In the genomic region with DNA sequence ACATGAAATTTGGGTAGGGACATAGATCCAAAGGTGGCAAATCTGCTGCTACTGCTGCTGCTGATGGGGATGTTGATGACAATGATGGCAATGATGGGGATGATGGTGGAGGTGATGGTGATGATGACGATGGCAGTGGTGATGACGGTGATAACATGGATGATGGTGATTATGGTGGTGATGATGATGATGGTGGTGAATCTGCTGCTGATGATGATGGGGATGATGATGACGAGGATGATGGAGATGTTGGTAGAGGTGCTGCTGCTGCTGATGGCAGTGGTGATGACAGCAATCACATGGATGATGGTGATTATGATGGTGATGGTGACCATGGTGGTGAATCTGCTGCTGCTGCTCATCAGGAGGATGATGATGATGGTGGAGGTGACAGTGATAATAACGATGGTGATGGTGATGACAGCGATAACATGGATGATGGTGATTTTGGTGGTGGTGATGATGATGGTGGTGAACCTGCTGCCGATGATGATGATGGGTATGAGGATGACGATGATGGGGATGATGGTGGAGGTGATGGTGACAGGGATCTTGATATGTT, we compare ENCODE assay signal across 24 cellular contexts.
"Had no signal": no experiment of that assay in that cellular context is flagged by ENCODE, and none has a peak within 500 bp of the region (broad histone marks: within the 10 kb centered on the region; RNA-seq: fewer than 3 reads in every experiment).

No MANE protein-coding gene starts in this region.

- H3K9me3 ChIP-seq: esophagus muscularis mucosa, prostate gland, suprapubic skin had no signal

- H3K27ac Mint-ChIP-seq: memory B cell; nephron; neural progenitor cell; stimulated activated naive CD8-positive, alpha-beta T cell treated with anti-CD3 and anti-CD28 coated beads, Interleukin-15, amount 100 ng/mL, for 72 hours had no signal

- H3K36me3 Mint-ChIP-seq: memory B cell, neural progenitor cell had no signal

- FAIRE-seq: endothelial cell of umbilical vein, keratinocyte had no signal

- H3K4me3 ChIP-seq: coronary artery, esophagus muscularis mucosa, lung, neural progenitor cell, prostate gland, skin epidermis, suprapubic skin had no signal

- H2AFZ ChIP-seq: neural progenitor cell had no signal

- H3K4me1 Mint-ChIP-seq: memory B cell; stimulated activated naive CD8-positive, alpha-beta T cell treated with anti-CD3 and anti-CD28 coated beads, Interleukin-15, amount 100 ng/mL, for 72 hours had no signal

- H3K4me3 Mint-ChIP-seq: memory B cell; nephron; neural progenitor cell; stimulated activated naive CD8-positive, alpha-beta T cell treated with anti-CD3 and anti-CD28 coated beads, Interleukin-15, amount 100 ng/mL, for 72 hours had no signal

- H3K36me3 ChIP-seq: esophagus muscularis mucosa, neural progenitor cell, prostate gland, suprapubic skin had no signal

- H3K27me3 Mint-ChIP-seq: stimulated activated naive CD8-positive, alpha-beta T cell treated with anti-CD3 and anti-CD28 coated beads, Interleukin-15, amount 100 ng/mL, for 72 hours had no signal

- H3K27me3 ChIP-seq: esophagus muscularis mucosa, neural progenitor cell, suprapubic skin had no signal

- H3K4me2 ChIP-seq: neural progenitor cell had no signal

- H3K27ac ChIP-seq: coronary artery, esophagus muscularis mucosa, neural progenitor cell, prostate gland, skin epidermis, suprapubic skin had no signal

- H3K9me3 Mint-ChIP-seq: nephron; neural progenitor cell; stimulated activated naive CD8-positive, alpha-beta T cell treated with anti-CD3 and anti-CD28 coated beads, Interleukin-15, amount 100 ng/mL, for 72 hours had no signal

- H3K9ac ChIP-seq: neural progenitor cell had no signal

- ATAC-seq: left ventricle myocardium superior; right cardiac atrium; stimulated activated naive CD8-positive, alpha-beta T cell treated with anti-CD3 and anti-CD28 coated beads, Interleukin-15, amount 100 ng/mL, for 72 hours had no signal

- H3K4me1 ChIP-seq: prostate gland, suprapubic skin had no signal

- DNase-seq: dermis blood vessel endothelial cell; effector memory CD4-positive, alpha-beta T cell; foreskin melanocyte; left ventricle myocardium superior; nucleus accumbens; right cardiac atrium; stimulated activated CD4-positive, alpha-beta T cell treated with anti-CD3 and anti-CD28 coated beads, Interleukin-12 subunit alpha, Interleukin-12 subunit beta, amount 100 ng/mL, for 4 hours; stimulated activated CD4-positive, alpha-beta T cell treated with anti-CD3 and anti-CD28 coated beads, Interleukin-1b, Interleukin-23, amount 100 ng/mL, for 48 hours; stimulated activated CD4-positive, alpha-beta T cell treated with anti-CD3 and anti-CD28 coated beads, Interleukin-4, amount 100 ng/mL, for 1 hour; stimulated activated CD8-positive, alpha-beta memory T cell treated with anti-CD3 and anti-CD28 coated beads, Interleukin-4, amount 100 ng/mL, for 48 hours; stimulated activated naive CD4-positive, alpha-beta T cell; stimulated activated naive CD8-positive, alpha-beta T cell treated with anti-CD3 and anti-CD28 coated beads, Interleukin-15, amount 100 ng/mL, for 72 hours; trophoblast cell had no signal
